In the genomic region with DNA sequence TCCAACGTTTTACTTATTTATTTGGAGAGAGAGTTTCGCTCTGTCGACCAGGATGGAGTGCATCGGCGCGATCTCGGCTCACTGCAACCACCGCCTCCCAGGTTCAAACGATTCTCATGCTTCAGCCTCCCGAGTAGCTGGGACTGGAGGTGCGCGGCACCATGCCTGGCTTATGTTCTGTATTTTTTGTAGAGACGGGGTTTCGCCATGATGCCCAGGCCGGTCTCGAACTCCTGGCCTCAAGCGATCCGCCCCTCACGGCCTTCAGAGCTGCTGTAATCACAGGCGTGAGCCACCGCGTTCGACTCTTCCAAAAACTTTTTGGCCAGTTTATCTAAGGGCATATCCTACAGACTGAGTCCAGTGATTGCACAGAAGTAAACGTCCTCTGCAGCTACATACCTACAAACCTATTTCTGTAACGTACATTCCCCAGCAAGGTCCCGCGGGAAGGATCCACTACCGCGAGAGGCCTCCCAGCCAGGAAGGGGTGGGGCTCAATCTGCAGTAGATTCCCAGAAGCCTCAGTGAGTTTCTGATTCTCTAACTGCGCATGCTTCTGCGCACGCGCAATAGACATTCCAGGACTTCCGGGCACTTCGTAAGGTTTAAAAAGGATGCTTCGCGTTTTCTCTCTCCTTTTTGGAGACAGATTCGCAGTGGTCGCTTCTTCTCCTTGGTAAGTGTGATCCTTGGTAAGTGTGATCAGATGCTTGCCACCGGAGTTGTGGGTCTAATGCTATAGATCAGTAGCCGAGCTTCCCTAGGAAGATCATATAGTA, we compare ENCODE assay signal across 8 cellular contexts. TPM values are rescaled to one million over a fixed set of nuclear protein-coding genes. Genes with fewer than 3 reads are reported as not detected.
DNase-seq lines count a peak whose midpoint lies in the region; ATAC-seq, FAIRE-seq and TF ChIP-seq lines count a peak whose summit lies in the region.

TSS of gene RCC1 (plus strand) at position 638 of the 782 bp plus-strand sequence. CDS start 23,824 bp downstream, outside the sequence.

- H3K27ac ChIP-seq in psoas muscle: peak within 1 kb of the TSS; percentile 88

- peak within 1 kb of the TSS; percentile 99 for H3K27ac Mint-ChIP-seq in T-helper 17 cell

- peak; percentile 74 for ATAC-seq in HG02884 (IDR thresholded peaks at IDR 0.05; ENCODE audit: unreplicated experiment)
- ATAC-seq in T-helper 17 cell: peak; percentile 95
- peak; percentile 98 for ATAC-seq in left ventricle myocardium superior
- ATAC-seq in psoas muscle: peak; percentile 90 to 94 (median 92)

- no peaks in the 10 kb centered on the region for H3K27me3 Mint-ChIP-seq in T-helper 17 cell

- intact Hi-C loops in left ventricle myocardium superior (cut with micrococcal nuclease) (no loop called here), psoas muscle (cut with DNase I) (loop anchor here in 1 of 2 donors (5.0 kb wide), 1 partner anchor 258 kb away; no protein-coding TSS in a partner anchor)

- DNase-seq in GM13977 (ENCODE audit: low spot score): peak; percentile 95
- DNase-seq in NCI-H1694 treated with DMSO at 0.1 percent for 48 hours (lab: John Stamatoyannopoulos, UW): peak; percentile 97
- DNase-seq in T-helper 17 cell: peak; percentile 83 to 92 (median 89)
- DNase-seq in amygdala (lab: John Stamatoyannopoulos, UW): peak; percentile 55 to 96 (median 88)
- DNase-seq in left ventricle myocardium superior: peak; percentile 97
- peak; percentile 97 to 98 for DNase-seq in psoas muscle
- peak; percentile 98 for DNase-seq in urothelium cell line (ENCODE audit: low spot score)

- H3K36me3 Mint-ChIP-seq in T-helper 17 cell (ENCODE audit: low read depth): peaks cover 8% of the 10 kb centered on the region

- peak within 1 kb of the TSS; percentile 83 for H3K4me3 ChIP-seq in psoas muscle

- peaks cover 7% of the 10 kb centered on the region for H3K9me3 ChIP-seq in T-helper 17 cell (ENCODE audit: control insufficient read depth, low read length, poor library complexity, severe bottlenecking)
- H3K9me3 ChIP-seq in psoas muscle: no peaks in the 10 kb centered on the region

- no peak for FAIRE-seq in urothelium cell line (lab: Jason Lieb, UNC)

- H3K36me3 ChIP-seq in psoas muscle (ENCODE audit: insufficient read depth in 1 of 2, low read depth in 1 of 2): peaks cover 14 to 37% of the 10 kb centered on the region in 2 donors

- peaks cover 39% of the 10 kb centered on the region for H3K4me1 ChIP-seq in psoas muscle

- no peaks in the 10 kb centered on the region for H3K27me3 ChIP-seq in psoas muscle (ENCODE audit: insufficient read depth in 3 of 3, low read length in 2 of 3)

- H3K4me1 Mint-ChIP-seq in T-helper 17 cell: peaks cover 39% of the 10 kb centered on the region

- H3K4me3 Mint-ChIP-seq in T-helper 17 cell: peak within 1 kb of the TSS; percentile 95

- TF ChIP-seq CTCF in GM13977 (IDR thresholded peaks at IDR 0.05; ENCODE audit: extremely low read depth, insufficient read depth, missing control alignments) (no peak), psoas muscle (IDR thresholded peaks at IDR 0.05) (no peak)

- in situ Hi-C loops in GM13977 (cut with MboI; ENCODE audit: low pct_unique_long_range_greater_than_20kb, low sequenced_read_pairs, unreplicated experiment): no loop called here

- WGBS in psoas muscle, 3 donors: 2 to 3% (median 2%) methylated on average over 41 of the region's 41 CpGs

RNA-seq across cellular contexts. Expression of gene RCC1, which starts in this region (rescaled TPM):
- total RNA-seq in T-helper 17 cell: 10 to 100 TPM; 10.7 to 15.1 TPM
- total RNA-seq in left ventricle myocardium superior: 8.0 TPM
- total RNA-seq in psoas muscle: 10 to 100 TPM in 2 of 4 donors, 1 to 10 TPM in 2; 7.0 to 20.8 (median 9.2) TPM
- 10 to 100 TPM; 14.0 to 81.6 (median 17.4) TPM for polyA plus RNA-seq in psoas muscle

Comparison
In these comparisons a context has a peak if more than half of its experiments do, and no peak if none do; other contexts are left out.
1. Peak in every context shown above with its lines: DNase-seq, ATAC-seq, H3K4me3 ChIP-seq and H3K27ac ChIP-seq.